In genomic region chrX:15496809-15497208, GRCh38 we compare ENCODE assay signal across 37 cellular contexts. TPM values are rescaled to one million over a fixed set of nuclear protein-coding genes. Genes with fewer than 3 reads are reported as not detected.
"Had no signal": no experiment of that assay in that cellular context is flagged by ENCODE, and none has a peak within 500 bp of the region (broad histone marks: within the 10 kb centered on the region; RNA-seq: fewer than 3 reads in every experiment).

No MANE protein-coding gene starts in this region.

- H3K4me2 ChIP-seq: KMS-11, PC-9 had no signal

- ATAC-seq: activated naive CD8-positive, alpha-beta T cell treated with anti-CD3 and anti-CD28 coated beads, Interleukin-2, amount 50 U/mL, for 24 hours; activated T-cell treated with anti-CD3 and anti-CD28 coated beads, Interleukin-2, amount 50 U/mL, for 4 hours had no signal

- H3K9ac ChIP-seq: KMS-11 had no signal

- H3K4me3 ChIP-seq: PC-9, SK-N-MC had no signal

- H3K27ac ChIP-seq: KMS-11, PC-9, RWPE1, SK-N-MC, VCaP had no signal

- H2AFZ ChIP-seq: PC-9 had no signal

- H3K9me3 Mint-ChIP-seq: activated B cell treated with CpG ODN at 0.5 μM for 24 hours; activated CD4-positive, alpha-beta memory T cell treated with anti-CD3 and anti-CD28 coated beads for 36 hours; activated naive CD4-positive, alpha-beta T cell treated with anti-CD3 and anti-CD28 coated beads for 36 hours; activated naive CD8-positive, alpha-beta T cell treated with anti-CD3 and anti-CD28 coated beads, Interleukin-2, amount 50 U/mL, for 24 hours; activated T-cell treated with anti-CD3 and anti-CD28 coated beads, Interleukin-2, amount 50 U/mL, for 4 hours; activated T-helper 1 cell treated with anti-CD3 and anti-CD28 coated beads, Interleukin-12 subunit alpha, Interleukin-12 subunit beta, Interleukin-2, Interleukin-4 antibody, amounts not matched to agents 30 ng/mL and 10 ng/mL and 1 ng/mL, durations not matched to agents 14 hours and 24 hours and 36 hours; brain had no signal

- DNase-seq: activated B cell treated with CpG ODN at 0.5 μM for 24 hours; activated CD4-positive, alpha-beta memory T cell treated with anti-CD3 and anti-CD28 coated beads for 36 hours; activated CD4-positive, alpha-beta T cell treated with anti-CD3 and anti-CD28 coated beads for 4 hours; activated CD4-positive, alpha-beta T cell treated with anti-CD3 and anti-CD28 coated beads, Interleukin-2, amount 50 U/mL, for 1 hour; activated CD4-positive, CD25-positive, alpha-beta regulatory T cell treated with anti-CD3 and anti-CD28 coated beads, Interleukin-2, amount 50 U/mL, for 72 hours; activated CD8-positive, alpha-beta memory T cell treated with anti-CD3 and anti-CD28 coated beads, Interleukin-2, amount 50 U/mL, for 4 hours; activated gamma-delta T cell treated with Interleukin-2 at 50 U/mL for 16 hours; activated naive CD4-positive, alpha-beta T cell treated with anti-CD3 and anti-CD28 coated beads for 36 hours; activated naive CD8-positive, alpha-beta T cell treated with anti-CD3 and anti-CD28 coated beads, Interleukin-2, amount 50 U/mL, for 24 hours; activated T-cell treated with anti-CD3 and anti-CD28 coated beads for 4 hours; activated T-cell treated with anti-CD3 and anti-CD28 coated beads, Interleukin-2, amount 50 U/mL, for 4 hours; anterior cingulate cortex; central memory CD4-positive, alpha-beta T cell; MM.1S; MV-4-11; NCI-H1092; NCI-H1436 treated with DMSO at 0.1 percent for 48 hours; NCI-H1694 treated with DMSO at 0.1 percent for 48 hours; NCI-H2029; NCI-H345; NCI-H524 treated with DMSO at 0.1 percent for 48 hours; PC-9; Right ventricle myocardium superior; SW 1271; T-helper 1 cell; T-helper 2 cell; T-helper 9 cell had no signal

- H3K4me3 Mint-ChIP-seq: activated B cell treated with CpG ODN at 0.5 μM for 24 hours; activated CD4-positive, alpha-beta memory T cell treated with anti-CD3 and anti-CD28 coated beads for 36 hours; activated naive CD4-positive, alpha-beta T cell treated with anti-CD3 and anti-CD28 coated beads for 36 hours; activated naive CD8-positive, alpha-beta T cell; activated naive CD8-positive, alpha-beta T cell treated with anti-CD3 and anti-CD28 coated beads, Interleukin-2, amount 50 U/mL, for 24 hours; activated T-cell treated with anti-CD3 and anti-CD28 coated beads, Interleukin-2, amount 50 U/mL, for 4 hours; activated T-helper 1 cell treated with anti-CD3 and anti-CD28 coated beads, Interleukin-12 subunit alpha, Interleukin-12 subunit beta, Interleukin-2, Interleukin-4 antibody, amounts not matched to agents 30 ng/mL and 10 ng/mL and 1 ng/mL, durations not matched to agents 14 hours and 24 hours and 36 hours; brain had no signal

- H3K36me3 Mint-ChIP-seq: activated CD4-positive, alpha-beta memory T cell treated with anti-CD3 and anti-CD28 coated beads for 36 hours; activated naive CD8-positive, alpha-beta T cell; brain had no signal

- H3K27ac Mint-ChIP-seq: activated B cell treated with CpG ODN at 0.5 μM for 24 hours; activated CD4-positive, alpha-beta memory T cell treated with anti-CD3 and anti-CD28 coated beads for 36 hours; activated naive CD4-positive, alpha-beta T cell treated with anti-CD3 and anti-CD28 coated beads for 36 hours; activated naive CD8-positive, alpha-beta T cell; activated naive CD8-positive, alpha-beta T cell treated with anti-CD3 and anti-CD28 coated beads, Interleukin-2, amount 50 U/mL, for 24 hours; activated T-helper 1 cell treated with anti-CD3 and anti-CD28 coated beads, Interleukin-12 subunit alpha, Interleukin-12 subunit beta, Interleukin-2, Interleukin-4 antibody, amounts not matched to agents 30 ng/mL and 10 ng/mL and 1 ng/mL, durations not matched to agents 14 hours and 24 hours and 36 hours had no signal

RNA-seq across cellular contexts. Expression of gene BMX, which starts 3.8 kb away (rescaled TPM):
- total RNA-seq: activated B cell treated with CpG ODN at 0.5 μM for 24 hours; activated CD4-positive, alpha-beta memory T cell treated with anti-CD3 and anti-CD28 coated beads for 36 hours; activated naive CD4-positive, alpha-beta T cell treated with anti-CD3 and anti-CD28 coated beads for 36 hours; activated T-cell treated with anti-CD3 and anti-CD28 coated beads, Interleukin-2, amount 50 U/mL, for 4 hours; activated T-helper 1 cell treated with anti-CD3 and anti-CD28 coated beads, Interleukin-12 subunit alpha, Interleukin-12 subunit beta, Interleukin-2, Interleukin-4 antibody, amounts not matched to agents 30 ng/mL and 10 ng/mL and 1 ng/mL, durations not matched to agents 14 hours and 24 hours and 36 hours; LHCN-M2; NCI-H460; OCI-LY7; PC-9 had no signal
